ENCODE assay signal across 1 cellular context in genomic region chr12:104358353-104359003, GRCh38.
A peak's percentile ranks its signal among the peaks of the same experiment; 100 is the strongest.
TF ChIP-seq lines count a peak whose summit lies in the region.

No MANE protein-coding gene starts in this region.

TF ChIP-seq in H1, 55 proteins besides CTCF, POLR2A, EP300 and RAD21:
- TF ChIP-seq POU5F1 (IDR thresholded peaks at IDR 0.05; ENCODE audit: low read depth, low read length) (no peak), SP4 (IDR thresholded peaks at IDR 0.05; ENCODE audit: low read length) (no peak), CTBP2 (IDR thresholded peaks at IDR 0.05; ENCODE audit: borderline replicate concordance, insufficient read depth, insufficient read length, low read length) (no peak), JUND (IDR thresholded peaks at IDR 0.05; ENCODE audit: low read length) (no peak), KDM5A (IDR thresholded peaks at IDR 0.05; ENCODE audit: low read length) (no peak), POLR2AphosphoS5 (IDR thresholded peaks at IDR 0.05; ENCODE audit: low read depth, low read length) (no peak), EGR1 (IDR thresholded peaks at IDR 0.05; ENCODE audit: borderline replicate concordance, low read depth, low read length) (peak; percentile 70; the same call in 1 of the 2 replicates), MAFK (IDR thresholded peaks at IDR 0.05; ENCODE audit: low read depth, low read length) (no peak), FOSL1 (IDR thresholded peaks at IDR 0.05; ENCODE audit: insufficient read depth, low read depth, low read length) (no peak), SIRT6 (IDR thresholded peaks at IDR 0.05; ENCODE audit: low read length) (no peak), ZNF274 (IDR thresholded peaks at IDR 0.05; ENCODE audit: borderline replicate concordance, extremely low read depth, low read length) (no peak), SIN3A (conservative IDR thresholded peaks at IDR 0.05 in 1 of 2, IDR thresholded peaks at IDR 0.05 in 1 of 2; ENCODE audit: low read depth in 1 of 2, low read length in 2 of 2) (0 out of 4 replicates have a peak, but pooled peaks of 1 of the 2 experiments have one; percentile 32), USF2 (IDR thresholded peaks at IDR 0.05; ENCODE audit: low read length) (no peak), GABPA (IDR thresholded peaks at IDR 0.05; ENCODE audit: borderline replicate concordance, insufficient read depth, low read length) (no peak)
TF ChIP-seq in H1: peak in this region for 2.
